15 cellular contexts compared by ENCODE assay signal in the genomic region with DNA sequence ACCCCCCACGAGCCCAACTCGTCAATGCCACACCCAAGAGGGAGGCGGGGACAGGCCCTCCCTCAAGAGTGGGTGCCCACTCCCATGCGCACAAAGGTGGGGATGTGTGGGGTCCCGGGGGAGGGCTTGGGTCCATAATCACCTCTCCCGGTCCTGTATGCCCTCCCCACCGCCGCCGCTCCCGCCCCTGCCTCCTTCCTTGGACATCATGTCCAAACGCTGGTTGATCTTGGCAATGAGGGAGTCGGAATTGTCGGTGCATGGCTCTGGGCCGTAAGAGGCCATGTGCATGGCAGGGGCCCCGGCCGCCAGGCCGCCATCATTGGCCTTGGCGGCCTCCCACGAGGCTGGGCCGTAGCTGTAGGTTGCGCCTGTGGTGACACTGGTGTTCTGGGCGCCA.
"Had no signal": no experiment of that assay in that cellular context is flagged by ENCODE, and none has a peak within 500 bp of the region (broad histone marks: within the 10 kb centered on the region; RNA-seq: fewer than 3 reads in every experiment).

No MANE protein-coding gene starts in this region.

- H3K9me3 ChIP-seq: left lung, sigmoid colon had no signal

- H3K4me3 ChIP-seq: left lung, sigmoid colon had no signal

- FAIRE-seq: islet of Langerhans had no signal

- H3K27me3 ChIP-seq: brain microvascular endothelial cell, left lung, sigmoid colon had no signal

- DNase-seq: activated CD4-positive, alpha-beta T cell treated with anti-CD3 and anti-CD28 coated beads, Interleukin-2, amount 10 ng/mL, durations not matched to agents 24 days and 14 days; activated CD4-positive, CD25-positive, alpha-beta regulatory T cell; activated CD8-positive, alpha-beta memory T cell treated with anti-CD3 and anti-CD28 coated beads, Interleukin-2, amount 50 U/mL, for 4 hours; activated CD8-positive, alpha-beta T cell treated with anti-CD3 and anti-CD28 coated beads, Interleukin-2, amount 10 ng/mL, durations not matched to agents 7 days and 5 days; activated naive CD8-positive, alpha-beta T cell treated with anti-CD3 and anti-CD28 coated beads for 36 hours; brain microvascular endothelial cell; effector memory CD4-positive, alpha-beta T cell; foreskin melanocyte; mesendoderm; sigmoid colon; stimulated activated CD4-positive, alpha-beta T cell treated with anti-CD3 and anti-CD28 coated beads, Interleukin-12 subunit alpha, Interleukin-12 subunit beta, amount 100 ng/mL, for 4 hours; stimulated activated CD4-positive, alpha-beta T cell treated with anti-CD3 and anti-CD28 coated beads, Interleukin-2, amount 100 ng/mL, for 24 hours; stimulated activated naive CD4-positive, alpha-beta T cell had no signal

- H3K27ac ChIP-seq: brain microvascular endothelial cell, left lung had no signal
